ENCODE assay signal across 12 cellular contexts in genomic region chr19:29683009-29683408, GRCh38. TPM values are rescaled to one million over a fixed set of nuclear protein-coding genes. Genes with fewer than 3 reads are reported as not detected.
A peak's percentile ranks its signal among the peaks of the same experiment; 100 is the strongest.
DNase-seq lines count a peak whose midpoint lies in the region; ATAC-seq and TF ChIP-seq lines count a peak whose summit lies in the region.
"Had no signal": no experiment of that assay in that cellular context is flagged by ENCODE, and none has a peak within 500 bp of the region (broad histone marks: within the 10 kb centered on the region; RNA-seq: fewer than 3 reads in every experiment).

No MANE protein-coding gene starts in this region.

- TF ChIP-seq CTCF in dorsolateral prefrontal cortex (IDR thresholded peaks at IDR 0.05 in 54 of 56, conservative IDR thresholded peaks at IDR 0.05 in 2 of 56; ENCODE audit: low read depth in 1 of 56, partially characterized antibody in 56 of 56) (peak in 28 of 56 donors; percentile 10 to 55 (median 24)), osteoblast (IDR thresholded peaks at IDR 0.05; ENCODE audit: extremely low read depth, low read depth, low read length) (no peak)

- H3K36me3 ChIP-seq in CD4-positive, CD25-positive, alpha-beta regulatory T cell (ENCODE audit: control insufficient read depth, insufficient read depth, low read length) = no peaks in the 10 kb centered on the region
- H3K36me3 ChIP-seq in osteoblast (ENCODE audit: insufficient read depth, low read length) = no peaks in the 10 kb centered on the region
- H3K36me3 ChIP-seq: colonic mucosa had no signal

- H3K9me3 ChIP-seq in CD4-positive, CD25-positive, alpha-beta regulatory T cell (ENCODE audit: control insufficient read depth in 2 of 2, low read length in 2 of 2) = no peaks in the 10 kb centered on the region
- no peaks in the 10 kb centered on the region for H3K9me3 ChIP-seq in osteoblast (ENCODE audit: low read depth, low read length)
- H3K9me3 ChIP-seq: colonic mucosa had no signal

- H3K79me2 ChIP-seq in osteoblast (ENCODE audit: insufficient read depth, low read length) = no peaks in the 10 kb centered on the region

- H3K36me3 Mint-ChIP-seq in CD4-positive, CD25-positive, alpha-beta regulatory T cell = no peaks in the 10 kb centered on the region
- H3K36me3 Mint-ChIP-seq: naive B cell had no signal

- no peak overlapping the region for H3K4me3 ChIP-seq in CD4-positive, CD25-positive, alpha-beta regulatory T cell (ENCODE audit: low read depth, low read length)
- H3K4me3 ChIP-seq in dorsolateral prefrontal cortex = peak overlapping the region in 36 of 59 donors; percentile 0 to 53 (median 25)
- no peak overlapping the region for H3K4me3 ChIP-seq in osteoblast (ENCODE audit: insufficient read depth, low read length)
- H3K4me3 ChIP-seq: colonic mucosa had no signal

- H3K4me3 Mint-ChIP-seq in CD4-positive, CD25-positive, alpha-beta regulatory T cell = no peak overlapping the region
- H3K4me3 Mint-ChIP-seq: activated CD4-positive, alpha-beta T cell treated with anti-CD3 and anti-CD28 coated beads, Interleukin-2, amount 10 ng/mL, durations not matched to agents 24 days and 14 days; naive B cell had no signal

- DNase-seq in CD4-positive, CD25-positive, alpha-beta regulatory T cell = no peak
- peak; percentile 54 for DNase-seq in RPMI7951 (ENCODE audit: low read depth)
- DNase-seq in dorsolateral prefrontal cortex = peak in 9 of 10 donors; percentile 47 to 91 (median 83)
- DNase-seq in osteoblast (ENCODE audit: insufficient read length, low spot score, missing footprints) = peak; percentile 54
- DNase-seq in stimulated activated CD4-positive, alpha-beta T cell treated with anti-CD3 and anti-CD28 coated beads, Interleukin-2, amount 100 ng/mL, for 48 hours = no peak
- DNase-seq in HuH-7 (ENCODE audit: low spot score) = no peak
- DNase-seq in D341Med (ENCODE audit: low spot score) = no peak
- DNase-seq: activated CD4-positive, alpha-beta T cell treated with anti-CD3 and anti-CD28 coated beads, Interleukin-2, amount 10 ng/mL, durations not matched to agents 24 days and 14 days; activated effector memory CD4-positive, alpha-beta T cell treated with anti-CD3 and anti-CD28 coated beads, Interleukin-2, amount 50 U/mL, for 16 hours; colonic mucosa; naive B cell had no signal

- no peak overlapping the region for H3K27ac ChIP-seq in CD4-positive, CD25-positive, alpha-beta regulatory T cell (ENCODE audit: insufficient read depth, low read length, poor library complexity, severe bottlenecking)
- H3K27ac ChIP-seq in dorsolateral prefrontal cortex = peak overlapping the region; percentile 71 to 100 (median 98)
- no peak overlapping the region for H3K27ac ChIP-seq in osteoblast (ENCODE audit: low read depth, low read length)
- H3K27ac ChIP-seq: colonic mucosa had no signal

- peak overlapping the region; percentile 25 for H3K4me2 ChIP-seq in osteoblast (ENCODE audit: insufficient read depth, low read length)

- no peaks in the 10 kb centered on the region for H3K27me3 ChIP-seq in CD4-positive, CD25-positive, alpha-beta regulatory T cell (ENCODE audit: control insufficient read depth, insufficient read depth, low read length)
- H3K27me3 ChIP-seq in dorsolateral prefrontal cortex (no peaks in the 10 kb centered on the region), osteoblast (ENCODE audit: insufficient read depth, low read length) (no peaks in the 10 kb centered on the region)
- H3K27me3 ChIP-seq: colonic mucosa had no signal

- peaks cover 50% of the 10 kb centered on the region for H3K4me1 ChIP-seq in CD4-positive, CD25-positive, alpha-beta regulatory T cell (ENCODE audit: control insufficient read depth, insufficient read depth, low read length, poor library complexity, severe bottlenecking)
- H3K4me1 ChIP-seq in osteoblast (ENCODE audit: insufficient read depth, low read length) = peaks cover 47% of the 10 kb centered on the region
- H3K4me1 ChIP-seq: colonic mucosa had no signal

- H3K27ac Mint-ChIP-seq in CD4-positive, CD25-positive, alpha-beta regulatory T cell = peak overlapping the region in 2 of 3 donors; percentile 32 to 36
- H3K27ac Mint-ChIP-seq: activated CD4-positive, alpha-beta T cell treated with anti-CD3 and anti-CD28 coated beads, Interleukin-2, amount 10 ng/mL, durations not matched to agents 24 days and 14 days had no signal

- peaks cover 0 to 63% (median 27%) of the 10 kb centered on the region in 4 donors for H3K4me1 Mint-ChIP-seq in CD4-positive, CD25-positive, alpha-beta regulatory T cell

- intact Hi-C loops in dorsolateral prefrontal cortex (cut with DNase I) = no loop called here

- H2AFZ ChIP-seq in osteoblast (ENCODE audit: low read length) = no peak overlapping the region

- no peaks in the 10 kb centered on the region for H3K27me3 Mint-ChIP-seq in CD4-positive, CD25-positive, alpha-beta regulatory T cell
- H3K27me3 Mint-ChIP-seq: activated CD4-positive, alpha-beta T cell treated with anti-CD3 and anti-CD28 coated beads, Interleukin-2, amount 10 ng/mL, durations not matched to agents 24 days and 14 days had no signal

- no peaks in the 10 kb centered on the region for H3K9me3 Mint-ChIP-seq in CD4-positive, CD25-positive, alpha-beta regulatory T cell
- H3K9me3 Mint-ChIP-seq: activated CD4-positive, alpha-beta T cell treated with anti-CD3 and anti-CD28 coated beads, Interleukin-2, amount 10 ng/mL, durations not matched to agents 24 days and 14 days had no signal

- H4K20me1 ChIP-seq in osteoblast (ENCODE audit: insufficient read depth, low read length) = no peaks in the 10 kb centered on the region

- no peak for ATAC-seq in CD4-positive, CD25-positive, alpha-beta regulatory T cell (ENCODE audit: low read depth in 2 of 2)
- ATAC-seq in HG02571 (IDR thresholded peaks at IDR 0.05; ENCODE audit: unreplicated experiment) = no peak

RNA-seq across cellular contexts. Expression of gene PLEKHF1, which starts 17.7 kb away (rescaled TPM):
- 21.0 TPM for total RNA-seq in CD4-positive, CD25-positive, alpha-beta regulatory T cell
- 10 to 100 TPM; 23.5 to 49.3 (median 35.2) TPM for polyA plus RNA-seq in CD4-positive, CD25-positive, alpha-beta regulatory T cell
- total RNA-seq in RPMI7951 (2014; rRNA removed; shearing (Covaris generic)) = 12.9 and 14.3 TPM in 2 replicates
- total RNA-seq in dorsolateral prefrontal cortex (10 to 100 TPM in 32 of 120 experiments, 1 to 10 TPM in 88; 3.7 to 27.9 (median 8.5) TPM), osteoblast (86.9 and 106 TPM in 2 replicates)

RNA-seq across cellular contexts. Expression of gene C19orf12, which starts 32.1 kb away (rescaled TPM):
- 22.8 TPM for total RNA-seq in CD4-positive, CD25-positive, alpha-beta regulatory T cell
- polyA plus RNA-seq in CD4-positive, CD25-positive, alpha-beta regulatory T cell = 10 to 100 TPM; 28.3 to 33.7 (median 31.0) TPM
- total RNA-seq in RPMI7951 (2014; rRNA removed; shearing (Covaris generic)) = 32.8 and 33.0 TPM in 2 replicates
- total RNA-seq in dorsolateral prefrontal cortex (10 to 100 TPM; 35.8 to 75.4 (median 58.2) TPM), osteoblast (48.5 and 52.7 TPM in 2 replicates)

Comparison
In these comparisons a context has a peak if more than half of its experiments do, and no peak if none do; other contexts are left out.
1. DNase-seq: peak in RPMI7951 (single experiment), dorsolateral prefrontal cortex (9 of 10) and osteoblast (single experiment); none in CD4-positive, CD25-positive, alpha-beta regulatory T cell (0 of 3), stimulated activated CD4-positive, alpha-beta T cell treated with anti-CD3 and anti-CD28 coated beads, Interleukin-2, amount 100 ng/mL, for 48 hours (0 of 2), HuH-7 (single experiment) and D341Med (single experiment).
2. H3K27ac ChIP-seq: peak in dorsolateral prefrontal cortex (59 of 59); none in CD4-positive, CD25-positive, alpha-beta regulatory T cell (single experiment) and osteoblast (single experiment).
3. H3K4me3 ChIP-seq: peak in dorsolateral prefrontal cortex (36 of 59); none in CD4-positive, CD25-positive, alpha-beta regulatory T cell (single experiment) and osteoblast (single experiment).